Comparison of ENCODE assay signal across 1 cellular context in genomic region chr10:132153616-132154217, GRCh38.
TF ChIP-seq lines count a peak whose summit lies in the region.

No MANE protein-coding gene starts in this region.

TF ChIP-seq in H1, 55 proteins besides CTCF, POLR2A, EP300 and RAD21 (continued from another document):
- no peak for TF ChIP-seq E2F6 (IDR thresholded peaks at IDR 0.05)
- TF ChIP-seq SP2 (IDR thresholded peaks at IDR 0.05; ENCODE audit: low read length): no peak
- TF ChIP-seq TEAD4 (IDR thresholded peaks at IDR 0.05; ENCODE audit: low read depth, low read length): no peak
- no peak for TF ChIP-seq EGR1 (IDR thresholded peaks at IDR 0.05; ENCODE audit: borderline replicate concordance, low read depth, low read length)
- TF ChIP-seq TCF12 (IDR thresholded peaks at IDR 0.05; ENCODE audit: low read depth, low read length): no peak
- no peak for TF ChIP-seq NANOG (IDR thresholded peaks at IDR 0.05; ENCODE audit: insufficient read depth, low read depth, low read length, poor library complexity, severe bottlenecking)
